In the genomic region with DNA sequence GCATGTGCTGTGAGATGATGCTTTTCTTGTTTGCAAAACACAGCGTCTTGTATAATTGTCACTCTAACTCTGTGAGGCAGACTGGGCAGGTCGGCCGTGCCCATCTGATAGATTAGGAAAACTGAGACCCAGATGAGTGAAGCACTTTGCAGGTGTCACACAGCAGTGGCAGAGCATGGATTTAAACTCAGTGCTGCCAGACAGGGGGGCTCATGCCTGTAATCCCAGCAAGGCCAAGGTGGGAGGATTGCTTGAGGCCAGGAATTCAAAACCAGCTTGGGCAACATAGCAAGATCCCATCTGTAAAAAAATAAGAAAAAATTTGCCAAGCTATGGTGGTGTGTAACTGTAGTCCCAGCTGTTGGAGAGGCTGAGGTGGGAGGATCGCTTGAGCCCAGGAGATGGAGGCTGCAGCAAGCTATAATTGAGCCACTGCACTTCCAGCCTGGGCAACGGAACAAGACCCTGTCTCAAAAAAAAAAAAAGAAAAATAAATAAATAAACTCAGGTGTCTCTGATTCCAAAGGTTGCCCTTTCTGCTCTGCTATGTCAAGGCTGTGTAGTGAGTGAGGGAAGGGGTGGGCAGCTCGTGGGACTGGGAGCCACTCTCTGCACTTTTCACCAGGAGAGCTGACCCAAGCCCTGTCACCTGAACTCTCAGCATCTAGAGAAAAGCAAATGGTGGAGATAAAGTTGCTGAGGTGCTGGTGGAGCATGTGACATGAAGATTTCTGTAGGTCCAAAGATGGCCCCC, we compare ENCODE assay signal across 21 cellular contexts. TPM values are rescaled to one million over a fixed set of nuclear protein-coding genes. Genes with fewer than 3 reads are reported as not detected.
DNase-seq lines count a peak whose midpoint lies in the region; ATAC-seq and TF ChIP-seq lines count a peak whose summit lies in the region.
"Had no signal": no experiment of that assay in that cellular context is flagged by ENCODE, and none has a peak within 500 bp of the region (broad histone marks: within the 10 kb centered on the region; RNA-seq: fewer than 3 reads in every experiment).

No MANE protein-coding gene starts in this region.

- no peak overlapping the region for H3K4me3 ChIP-seq in BLaER1
- no peak overlapping the region for H3K4me3 ChIP-seq in neuronal stem cell (ENCODE audit: low read length in 2 of 2)
- no peak overlapping the region for H3K4me3 ChIP-seq in PC-9
- H3K4me3 ChIP-seq: A549, GM23338, HAP-1 had no signal

- H3F3A ChIP-seq in PC-9 (ENCODE audit: insufficient read depth, low read depth) = no peaks in the 10 kb centered on the region

- H3K27ac ChIP-seq in BLaER1 = no peak overlapping the region
- H3K27ac ChIP-seq in neuronal stem cell (replicated peaks; ENCODE audit: low read length) = no peak overlapping the region
- no peak overlapping the region for H3K27ac ChIP-seq in PC-9
- H3K27ac ChIP-seq: A549 had no signal

- no CpG with 5 or more reads among the region's 6 CpGs for WGBS in neuronal stem cell (ENCODE audit: extremely low coverage in 2 of 2, insufficient read length in 2 of 2, insufficient replicate concordance in 1 of 2), 2 donors

- intact Hi-C loops in activated CD4-positive, alpha-beta memory T cell treated with anti-CD3 and anti-CD28 coated beads for 36 hours (cut with micrococcal nuclease) = no loop called here
- intact Hi-C loops in PC-9 (cut with micrococcal nuclease; ENCODE audit: unreplicated experiment) = loop anchor here (10.0 kb wide), 1 partner anchor 157 kb away; a partner anchor contains a TSS

- H3K36me3 ChIP-seq in BLaER1 (no peaks in the 10 kb centered on the region), neuronal stem cell (replicated peaks in 1 of 2; ENCODE audit: control insufficient read depth in 2 of 2, insufficient read depth in 2 of 2, low read length in 2 of 2) (no peaks in the 10 kb centered on the region), PC-9 (ENCODE audit: low read depth) (no peaks in the 10 kb centered on the region)
- H3K36me3 ChIP-seq: BE2C, HAP-1 had no signal

- H2BK120ac ChIP-seq in neuronal stem cell (ENCODE audit: low read depth, low read length) = no peak overlapping the region

- no peaks in the 10 kb centered on the region for H3K4me1 Mint-ChIP-seq in WTC11
- H3K4me1 Mint-ChIP-seq in activated CD4-positive, alpha-beta memory T cell treated with anti-CD3 and anti-CD28 coated beads for 36 hours (ENCODE audit: low read depth) = no peaks in the 10 kb centered on the region
- H3K4me1 Mint-ChIP-seq: CD4-positive, alpha-beta memory T cell had no signal

- TF ChIP-seq CTCF in WTC11 (IDR thresholded peaks at IDR 0.05) = no peak
- no peak for TF ChIP-seq CTCF in PC-9 (conservative IDR thresholded peaks at IDR 0.05)

- CTCF ChIA-PET in WTC11 (lab: Charles Lee) (interaction anchor here (0.7 to 3.2 kb wide), 4 partner anchors 9 to 104 kb away, joined by 3 to 17 read pairs (median 8); no protein-coding TSS in a partner anchor), PC-9 (lab: Charles Lee) (interaction anchor here (0.6 kb wide), 1 partner anchor 53 kb away, joined by 3 read pairs; no protein-coding TSS in a partner anchor)
- CTCF ChIA-PET in activated CD4-positive, alpha-beta memory T cell treated with anti-CD3 and anti-CD28 coated beads for 36 hours (lab: Charles Lee) = interaction anchor here (0.7 to 3.7 kb wide), 6 partner anchors 9 to 54 kb away, joined by 3 to 34 read pairs (median 4); no protein-coding TSS in a partner anchor

- no peak overlapping the region for H4K8ac ChIP-seq in neuronal stem cell (ENCODE audit: low read depth, low read length)

- no peak overlapping the region for H2BK12ac ChIP-seq in neuronal stem cell (ENCODE audit: low read length)

- H3K27ac Mint-ChIP-seq in WTC11 = no peak overlapping the region
- H3K27ac Mint-ChIP-seq in activated CD4-positive, alpha-beta memory T cell treated with anti-CD3 and anti-CD28 coated beads for 36 hours = no peak overlapping the region
- H3K27ac Mint-ChIP-seq: CD4-positive, alpha-beta memory T cell; GM23338 had no signal

- no peak overlapping the region for H2BK5ac ChIP-seq in neuronal stem cell (ENCODE audit: low read length)

- no peak overlapping the region for H3K23ac ChIP-seq in neuronal stem cell (ENCODE audit: low read depth, low read length, poor library complexity)

- H4K20me1 ChIP-seq in BLaER1 (no peaks in the 10 kb centered on the region), PC-9 (ENCODE audit: insufficient read depth) (no peaks in the 10 kb centered on the region)

- H3K4me1 ChIP-seq in BLaER1 (peaks cover 17% of the 10 kb centered on the region), neuronal stem cell (ENCODE audit: control insufficient read depth in 2 of 2, insufficient read depth in 1 of 2, low read depth in 1 of 2, low read length in 2 of 2) (no peaks in the 10 kb centered on the region), PC-9 (replicated peaks; ENCODE audit: insufficient read depth) (no peaks in the 10 kb centered on the region)
- H3K4me1 ChIP-seq: A549, BE2C, HAP-1 had no signal

- no peaks in the 10 kb centered on the region for H3K36me3 Mint-ChIP-seq in WTC11
- no peaks in the 10 kb centered on the region for H3K36me3 Mint-ChIP-seq in activated CD4-positive, alpha-beta memory T cell treated with anti-CD3 and anti-CD28 coated beads for 36 hours
- H3K36me3 Mint-ChIP-seq: CD4-positive, alpha-beta memory T cell had no signal

- peak overlapping the region; percentile 64 for H2BK15ac ChIP-seq in neuronal stem cell (ENCODE audit: low read length)

- H3K79me1 ChIP-seq in neuronal stem cell (ENCODE audit: low read depth, low read length) = no peaks in the 10 kb centered on the region

- H3K18ac ChIP-seq in neuronal stem cell (ENCODE audit: low read length) = no peak overlapping the region

- no peak overlapping the region for H3K4ac ChIP-seq in neuronal stem cell (ENCODE audit: low read length)

- no peak overlapping the region for H2AFZ ChIP-seq in neuronal stem cell (ENCODE audit: low read length)
- no peak overlapping the region for H2AFZ ChIP-seq in PC-9
- H2AFZ ChIP-seq: GM23338 had no signal

- H3K4me2 ChIP-seq in BLaER1 = peak overlapping the region; percentile 58
- no peak overlapping the region for H3K4me2 ChIP-seq in neuronal stem cell (ENCODE audit: insufficient read depth, low read length, poor library complexity, severe bottlenecking)
- H3K4me2 ChIP-seq in PC-9 = no peak overlapping the region
- H3K4me2 ChIP-seq: A549, GM23338 had no signal

- H4K91ac ChIP-seq in neuronal stem cell (ENCODE audit: low read depth, low read length, poor library complexity) = no peak overlapping the region

- H3K9me3 ChIP-seq in BLaER1 = no peaks in the 10 kb centered on the region
- peaks cover 0 to 2% of the 10 kb centered on the region in 2 donors for H3K9me3 ChIP-seq in neuronal stem cell (replicated peaks in 1 of 2; ENCODE audit: control insufficient read depth in 2 of 2, insufficient read depth in 1 of 2, low read depth in 1 of 2, low read length in 2 of 2)
- H3K9me3 ChIP-seq in PC-9 (ENCODE audit: insufficient read depth, low read depth) = no peaks in the 10 kb centered on the region
- H3K9me3 ChIP-seq: A549, BE2C, HAP-1 had no signal

- H3K9me3 Mint-ChIP-seq in WTC11 = no peaks in the 10 kb centered on the region
- no peaks in the 10 kb centered on the region for H3K9me3 Mint-ChIP-seq in activated CD4-positive, alpha-beta memory T cell treated with anti-CD3 and anti-CD28 coated beads for 36 hours
- H3K9me3 Mint-ChIP-seq: CD4-positive, alpha-beta memory T cell; GM23338 had no signal

- no peaks in the 10 kb centered on the region for H3K9me2 ChIP-seq in PC-9 (ENCODE audit: insufficient read depth)

- H3K9ac ChIP-seq in BLaER1 (no peak overlapping the region), neuronal stem cell (ENCODE audit: low read depth, low read length, poor library complexity) (no peak overlapping the region)

- H3K27me3 Mint-ChIP-seq in WTC11 (ENCODE audit: low read depth) = no peaks in the 10 kb centered on the region; the same call in 1 of the 2 replicates
- H3K27me3 Mint-ChIP-seq in activated CD4-positive, alpha-beta memory T cell treated with anti-CD3 and anti-CD28 coated beads for 36 hours = peaks cover 12% of the 10 kb centered on the region

- no peak for ATAC-seq in WTC11
- ATAC-seq: A549, GM23338 had no signal

- POLR2A ChIA-PET in WTC11 (lab: Charles Lee) (no interaction called here), PC-9 (lab: Charles Lee; ENCODE audit: unreplicated experiment) (no interaction called here)
- POLR2A ChIA-PET in activated CD4-positive, alpha-beta memory T cell treated with anti-CD3 and anti-CD28 coated beads for 36 hours (lab: Charles Lee) = interaction anchor here (2.4 kb wide), 1 partner anchor 16 kb away, joined by 11 read pairs; no protein-coding TSS in a partner anchor

- H3K27me3 ChIP-seq in BLaER1 = no peaks in the 10 kb centered on the region
- no peaks in the 10 kb centered on the region for H3K27me3 ChIP-seq in neuronal stem cell (ENCODE audit: control insufficient read depth in 3 of 3, insufficient read depth in 3 of 3, low read depth in 1 of 3, low read length in 3 of 3)
- no peaks in the 10 kb centered on the region for H3K27me3 ChIP-seq in PC-9 (ENCODE audit: insufficient read depth, low read depth)
- H3K27me3 ChIP-seq: BE2C had no signal

- no peaks in the 10 kb centered on the region for H3K79me2 ChIP-seq in PC-9 (ENCODE audit: low read depth)

- no TSS peak for BruUV-seq in PC-9 (replicated peaks; lab: Mats Ljungman, UMichigan)

- DNase-seq in WTC11 (ENCODE audit: low spot score) (no peak), neuronal stem cell (ENCODE audit: low spot score) (no peak), PC-9 (no peak)
- DNase-seq in activated CD4-positive, alpha-beta memory T cell treated with anti-CD3 and anti-CD28 coated beads for 36 hours = no peak
- DNase-seq: 8988T; ACHN; AML-193; BE2C; C1 segment of cervical spinal cord; Calu3; CD4-positive, alpha-beta memory T cell; COR-L47; DMS53; DMS79 treated with DMSO at 0.1 percent for 48 hours; GF-D8 had no signal

- no peak overlapping the region for H3K14ac ChIP-seq in neuronal stem cell (ENCODE audit: low read length)

- no peak overlapping the region for H3K4me3 Mint-ChIP-seq in WTC11
- H3K4me3 Mint-ChIP-seq in activated CD4-positive, alpha-beta memory T cell treated with anti-CD3 and anti-CD28 coated beads for 36 hours = no peak overlapping the region
- H3K4me3 Mint-ChIP-seq: CD4-positive, alpha-beta memory T cell; GM23338 had no signal

- no peak overlapping the region for H2AK5ac ChIP-seq in neuronal stem cell (ENCODE audit: low read depth, low read length)

RNA-seq across cellular contexts. Expression of a gene that starts 32.9 kb away (rescaled TPM):
- 0.27 TPM in 1 of 3 replicates, not detected in the others for total RNA-seq in WTC11 (2021)
- polyA plus RNA-seq in neuronal stem cell (2013, experiment 1 of 2) = 5.4 TPM
- polyA plus RNA-seq in neuronal stem cell (2013, experiment 2 of 2) = 5.2 TPM
- not detected for total RNA-seq in activated CD4-positive, alpha-beta memory T cell treated with anti-CD3 and anti-CD28 coated beads for 36 hours
- total RNA-seq in PC-9 (2021) = not detected in 2 replicates
- total RNA-seq: Calu3; CD4-positive, alpha-beta memory T cell; G401; GM23338 had no signal
- polyA plus RNA-seq: CD4-positive, alpha-beta memory T cell had no signal

RNA-seq across cellular contexts. Expression of a gene that starts 34.6 kb away (rescaled TPM):
- 45.3 to 50.2 TPM (median 45.6 TPM) in 3 replicates for total RNA-seq in WTC11 (2021)
- polyA plus RNA-seq in neuronal stem cell (2013, experiment 1 of 2) = 25.3 TPM
- polyA plus RNA-seq in neuronal stem cell (2013, experiment 2 of 2) = 24.8 TPM
- 10 to 100 TPM; 22.9 to 23.4 TPM for total RNA-seq in activated CD4-positive, alpha-beta memory T cell treated with anti-CD3 and anti-CD28 coated beads for 36 hours
- total RNA-seq in PC-9 (2021) = 38.7 and 44.2 TPM in 2 replicates

RNA-seq across cellular contexts. Expression of a gene that starts 42.9 kb away (rescaled TPM):
- total RNA-seq in WTC11 (2021) = 46.9 to 73.8 TPM (median 67.3 TPM) in 3 replicates
- 32.4 TPM for polyA plus RNA-seq in neuronal stem cell (2013, experiment 1 of 2)
- polyA plus RNA-seq in neuronal stem cell (2013, experiment 2 of 2) = 31.9 TPM
- total RNA-seq in activated CD4-positive, alpha-beta memory T cell treated with anti-CD3 and anti-CD28 coated beads for 36 hours = 10 to 100 TPM; 11.0 to 13.5 TPM
- 64.1 and 65.0 TPM in 2 replicates for total RNA-seq in PC-9 (2021)

RNA-seq across cellular contexts. Expression of a gene that starts 44.0 kb away (rescaled TPM):
- total RNA-seq in WTC11 (2021) = not detected in 3 replicates
- not detected for polyA plus RNA-seq in neuronal stem cell (2013, experiment 1 of 2)
- not detected for polyA plus RNA-seq in neuronal stem cell (2013, experiment 2 of 2)
- not detected for total RNA-seq in activated CD4-positive, alpha-beta memory T cell treated with anti-CD3 and anti-CD28 coated beads for 36 hours
- not detected in 2 replicates for total RNA-seq in PC-9 (2021)
- total RNA-seq: Calu3; CD4-positive, alpha-beta memory T cell; Daoy; G401; GM23338 had no signal
- polyA plus RNA-seq: A549; CD4-positive, alpha-beta memory T cell had no signal
